ENCODE assay signal across 2 cellular contexts in the genomic region with DNA sequence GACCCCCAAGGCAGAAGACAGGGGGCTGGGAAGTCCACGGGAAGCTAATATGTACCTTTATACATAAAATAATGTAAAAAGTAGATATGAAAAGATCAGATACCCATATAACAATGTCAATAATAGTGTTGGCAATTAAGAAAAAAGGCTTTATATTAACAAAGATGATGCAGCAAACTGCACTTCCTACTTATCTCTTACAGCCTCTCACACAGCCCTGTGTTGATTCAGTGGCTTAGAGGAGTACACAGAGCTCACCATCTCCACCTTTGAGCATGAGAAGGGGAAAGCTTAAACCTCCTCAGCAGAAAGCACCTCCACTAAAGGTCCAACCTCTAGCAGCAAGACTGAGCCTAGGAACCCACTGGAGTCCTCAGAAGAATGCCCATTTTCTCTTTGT.
A peak's percentile ranks its signal among the peaks of the same experiment; 100 is the strongest.
TF ChIP-seq lines count a peak whose summit lies in the region.

No MANE protein-coding gene starts in this region.

TF ChIP-seq in IMR-90, 13 proteins besides CTCF, POLR2A, EP300 and RAD21:
- TF ChIP-seq MAZ (IDR thresholded peaks at IDR 0.05; ENCODE audit: borderline replicate concordance, low read depth, low read length) (no peak), FOS (IDR thresholded peaks at IDR 0.05; ENCODE audit: low read depth, low read length) (no peak), SMC3 (IDR thresholded peaks at IDR 0.05; ENCODE audit: low read depth, low read length) (no peak), BHLHE40 (IDR thresholded peaks at IDR 0.05; ENCODE audit: low read depth, low read length) (no peak), MXI1 (IDR thresholded peaks at IDR 0.05; ENCODE audit: borderline replicate concordance, low read depth, low read length) (no peak), RCOR1 (IDR thresholded peaks at IDR 0.05; ENCODE audit: insufficient replicate concordance, low read length) (no peak), NFE2L2 (IDR thresholded peaks at IDR 0.05; ENCODE audit: low read depth, low read length) (no peak), RFX5 (IDR thresholded peaks at IDR 0.05; ENCODE audit: low read depth, low read length) (no peak), MAFK (IDR thresholded peaks at IDR 0.05; ENCODE audit: low read depth, low read length) (no peak), CHD1 (IDR thresholded peaks at IDR 0.05; ENCODE audit: low read depth, low read length) (no peak), CEBPB (IDR thresholded peaks at IDR 0.05; ENCODE audit: low read depth, low read length) (no peak)
- TF ChIP-seq, protein P1, sequence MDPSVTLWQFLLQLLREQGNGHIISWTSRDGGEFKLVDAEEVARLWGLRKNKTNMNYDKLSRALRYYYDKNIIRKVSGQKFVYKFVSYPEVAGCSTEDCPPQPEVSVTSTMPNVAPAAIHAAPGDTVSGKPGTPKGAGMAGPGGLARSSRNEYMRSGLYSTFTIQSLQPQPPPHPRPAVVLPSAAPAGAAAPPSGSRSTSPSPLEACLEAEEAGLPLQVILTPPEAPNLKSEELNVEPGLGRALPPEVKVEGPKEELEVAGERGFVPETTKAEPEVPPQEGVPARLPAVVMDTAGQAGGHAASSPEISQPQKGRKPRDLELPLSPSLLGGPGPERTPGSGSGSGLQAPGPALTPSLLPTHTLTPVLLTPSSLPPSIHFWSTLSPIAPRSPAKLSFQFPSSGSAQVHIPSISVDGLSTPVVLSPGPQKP (IDR thresholded peaks at IDR 0.05; ENCODE audit: borderline replicate concordance, low read depth, low read length) = no peak
- TF ChIP-seq, protein P2, sequence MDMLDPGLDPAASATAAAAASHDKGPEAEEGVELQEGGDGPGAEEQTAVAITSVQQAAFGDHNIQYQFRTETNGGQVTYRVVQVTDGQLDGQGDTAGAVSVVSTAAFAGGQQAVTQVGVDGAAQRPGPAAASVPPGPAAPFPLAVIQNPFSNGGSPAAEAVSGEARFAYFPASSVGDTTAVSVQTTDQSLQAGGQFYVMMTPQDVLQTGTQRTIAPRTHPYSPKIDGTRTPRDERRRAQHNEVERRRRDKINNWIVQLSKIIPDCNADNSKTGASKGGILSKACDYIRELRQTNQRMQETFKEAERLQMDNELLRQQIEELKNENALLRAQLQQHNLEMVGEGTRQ (IDR thresholded peaks at IDR 0.05; ENCODE audit: low read depth, low read length) = no peak

TF ChIP-seq in K562, 482 proteins besides CTCF, POLR2A, EP300 and RAD21:
- TF ChIP-seq COPS2 (conservative IDR thresholded peaks at IDR 0.05) (no peak), SPI1 (IDR thresholded peaks at IDR 0.05; ENCODE audit: borderline replicate concordance, low read depth, low read length) (peak; percentile 62; the same call in 1 of the 2 replicates), DPF2 (IDR thresholded peaks at IDR 0.05) (peak; percentile 47; the same call in 1 of the 2 replicates), FOXA3 (CRISPR knock-in tag; conservative IDR thresholded peaks at IDR 0.05 in 1 of 2, IDR thresholded peaks at IDR 0.05 in 1 of 2) (peak in 1 of 2 experiments; percentile 58; a peak in 1 of 4 replicates), NFE2 (IDR thresholded peaks at IDR 0.05; ENCODE audit: low read depth) (peak; percentile 63), ARID1B (IDR thresholded peaks at IDR 0.05) (0 out of 2 replicates have a peak, but pooled peaks have one; percentile 18), C11orf30 (IDR thresholded peaks at IDR 0.05; ENCODE audit: low read depth) (peak; percentile 41; the same call in 1 of the 2 replicates)
- TF ChIP-seq, protein P3, sequence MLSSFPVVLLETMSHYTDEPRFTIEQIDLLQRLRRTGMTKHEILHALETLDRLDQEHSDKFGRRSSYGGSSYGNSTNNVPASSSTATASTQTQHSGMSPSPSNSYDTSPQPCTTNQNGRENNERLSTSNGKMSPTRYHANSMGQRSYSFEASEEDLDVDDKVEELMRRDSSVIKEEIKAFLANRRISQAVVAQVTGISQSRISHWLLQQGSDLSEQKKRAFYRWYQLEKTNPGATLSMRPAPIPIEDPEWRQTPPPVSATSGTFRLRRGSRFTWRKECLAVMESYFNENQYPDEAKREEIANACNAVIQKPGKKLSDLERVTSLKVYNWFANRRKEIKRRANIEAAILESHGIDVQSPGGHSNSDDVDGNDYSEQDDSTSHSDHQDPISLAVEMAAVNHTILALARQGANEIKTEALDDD (IDR thresholded peaks at IDR 0.05) = no peak
